Comparison of ENCODE assay signal across 21 cellular contexts in genomic region chr5:153907170-153907775, GRCh38.
"Had no signal": no experiment of that assay in that cellular context is flagged by ENCODE, and none has a peak within 500 bp of the region (broad histone marks: within the 10 kb centered on the region; RNA-seq: fewer than 3 reads in every experiment).

No MANE protein-coding gene starts in this region.

- H3K27me3 ChIP-seq: ovary, sigmoid colon, thyroid gland had no signal

- H3K27ac ChIP-seq: dorsolateral prefrontal cortex, ovary, psoas muscle, sigmoid colon, thyroid gland had no signal

- H3K4me3 ChIP-seq: dorsolateral prefrontal cortex, lung, ovary, psoas muscle, sigmoid colon, skin epidermis, thyroid gland had no signal

- DNase-seq: dorsolateral prefrontal cortex; effector CD4-positive, alpha-beta T cell; foreskin melanocyte; hypothalamus; kidney; natural killer cell; occipital lobe; ovary; posterior cingulate gyrus; psoas muscle; right cardiac atrium; sigmoid colon; stimulated activated CD4-positive, alpha-beta T cell treated with anti-CD3 and anti-CD28 coated beads, Interleukin-15, amount 100 ng/mL, for 24 hours; stimulated activated CD4-positive, alpha-beta T cell treated with anti-CD3 and anti-CD28 coated beads, Interleukin-2, amount 100 ng/mL, for 48 hours; stimulated activated naive CD4-positive, alpha-beta T cell; stimulated activated naive CD8-positive, alpha-beta T cell treated with anti-CD3 and anti-CD28 coated beads, Interleukin-15, amount 100 ng/mL, for 72 hours; thyroid gland; trophoblast cell had no signal

- ATAC-seq: left lobe of liver; natural killer cell; psoas muscle; right cardiac atrium; stimulated activated naive CD8-positive, alpha-beta T cell treated with anti-CD3 and anti-CD28 coated beads, Interleukin-15, amount 100 ng/mL, for 72 hours had no signal

- H3K9me3 ChIP-seq: ovary, psoas muscle, thyroid gland had no signal

- H3K36me3 ChIP-seq: ovary, sigmoid colon, thyroid gland had no signal

- H3K4me1 ChIP-seq: psoas muscle, sigmoid colon, thyroid gland had no signal
